Comparison of ENCODE assay signal across 36 cellular contexts in genomic region chrX:145533534-145533933, GRCh38.
"Had no signal": no experiment of that assay in that cellular context is flagged by ENCODE, and none has a peak within 500 bp of the region (broad histone marks: within the 10 kb centered on the region; RNA-seq: fewer than 3 reads in every experiment).

No MANE protein-coding gene starts in this region.

- H3K9me3 ChIP-seq: MG63 had no signal

- H3K27me3 ChIP-seq: MG63 had no signal

- DNase-seq: Karpas-422, Kasumi-1, MG63, MM.1S, MV-4-11, NCI-H1048, NCI-H1092, NCI-H1092 treated with DMSO at 0.1 percent for 48 hours, NCI-H1105, NCI-H1105 treated with DMSO at 0.1 percent for 48 hours, NCI-H1417, NCI-H1417 treated with DMSO at 0.1 percent for 48 hours, NCI-H1436, NCI-H1436 treated with DMSO at 0.1 percent for 48 hours, NCI-H146, NCI-H1694, NCI-H1694 treated with DMSO at 0.1 percent for 48 hours, NCI-H187, NCI-H187 treated with DMSO at 0.1 percent for 48 hours, NCI-H1930, NCI-H2029, NCI-H2029 treated with DMSO at 0.1 percent for 48 hours, NCI-H2081, NCI-H2081 treated with DMSO at 0.1 percent for 48 hours, NCI-H2107, NCI-H2171, NCI-H2171 treated with DMSO at 0.1 percent for 48 hours, NCI-H2227 treated with DMSO at 0.1 percent for 48 hours, NCI-H226, NCI-H345, NCI-H446, NCI-H446 treated with DMSO at 0.1 percent for 48 hours, NCI-H510A, NCI-H510A treated with DMSO at 0.1 percent for 48 hours, NCI-H524, NCI-H524 treated with DMSO at 0.1 percent for 48 hours had no signal

- H3K36me3 ChIP-seq: MG63 had no signal

- H3K4me3 ChIP-seq: MG63 had no signal
